29 cellular contexts compared by ENCODE assay signal in the genomic region with DNA sequence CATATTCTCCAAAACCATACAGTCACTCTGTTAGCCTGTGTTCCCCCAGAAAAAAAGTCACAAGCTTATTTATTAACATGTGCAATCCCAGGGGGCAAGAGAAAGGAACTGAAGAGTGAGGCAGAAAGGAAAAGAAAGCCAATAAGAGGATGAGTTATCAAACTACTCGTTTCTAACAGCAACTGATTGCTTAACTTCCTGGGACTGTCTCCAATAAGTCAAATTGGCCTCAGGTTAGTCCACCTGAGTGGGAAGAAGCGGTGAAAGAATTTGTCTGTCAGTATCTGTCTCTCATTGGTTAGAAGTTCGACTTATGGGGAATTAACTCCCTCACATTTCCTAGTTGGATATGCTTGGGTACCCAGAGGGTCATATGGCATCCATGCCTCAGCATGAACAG. TPM values are rescaled to one million over a fixed set of nuclear protein-coding genes. Genes with fewer than 3 reads are reported as not detected.
"Had no signal": no experiment of that assay in that cellular context is flagged by ENCODE, and none has a peak within 500 bp of the region (broad histone marks: within the 10 kb centered on the region; RNA-seq: fewer than 3 reads in every experiment).

No MANE protein-coding gene starts in this region.

- DNase-seq: heart right ventricle; islet precursor cell; left ventricle myocardium superior; lower lobe of right lung; mesendoderm; mucosa of descending colon; naive thymus-derived CD4-positive, alpha-beta T cell; ovary; retina; right cardiac atrium; sigmoid colon; small intestine; spleen; stimulated activated CD4-positive, alpha-beta T cell treated with anti-CD3 and anti-CD28 coated beads, Interleukin-4, amount 100 ng/mL, for 24 hours; stimulated activated naive CD4-positive, alpha-beta T cell; tibial artery; trophoblast cell; upper lobe of right lung had no signal

- ATAC-seq: heart right ventricle; left ventricle myocardium superior; lower lobe of right lung; mucosa of descending colon; naive thymus-derived CD4-positive, alpha-beta T cell; natural killer cell treated with Interleukin-12 subunit alpha and Interleukin-12 subunit beta and Interleukin-15 and Interleukin-18, amount 100 ng/mL, for 72 hours; right cardiac atrium; stimulated activated effector memory CD8-positive, alpha-beta T cell treated with anti-CD3 and anti-CD28 coated beads, Interleukin-12 subunit alpha, Interleukin-12 subunit beta, amount 100 ng/mL, for 72 hours; upper lobe of right lung had no signal

- H3K4me1 ChIP-seq: heart right ventricle, lower lobe of right lung, sigmoid colon, spleen, suprapubic skin, tibial artery, upper lobe of right lung had no signal

- H3K36me3 ChIP-seq: heart right ventricle, lower lobe of right lung, ovary, sigmoid colon, spleen, suprapubic skin, thoracic aorta, tibial artery, upper lobe of right lung had no signal

- H3K27ac ChIP-seq: heart right ventricle, hepatocyte, lower lobe of right lung, ovary, sigmoid colon, spleen, suprapubic skin, thoracic aorta, tibial artery, upper lobe of right lung had no signal

- H3K9me3 ChIP-seq: heart right ventricle, lower lobe of right lung, mucosa of descending colon, ovary, sigmoid colon, spleen, suprapubic skin, thoracic aorta, tibial artery, upper lobe of right lung had no signal

- H3K4me2 ChIP-seq: hepatocyte had no signal

- H3K4me3 ChIP-seq: heart right ventricle, hepatocyte, lower lobe of right lung, mucosa of descending colon, ovary, sigmoid colon, spleen, suprapubic skin, thoracic aorta, tibial artery, upper lobe of right lung had no signal

- H3K27me3 ChIP-seq: hepatocyte, ovary, sigmoid colon, spleen, suprapubic skin, tibial artery, upper lobe of right lung had no signal

RNA-seq across cellular contexts. Expression of a gene that starts 14.1 kb away (rescaled TPM):
- total RNA-seq: heart right ventricle; kidney epithelial cell; left ventricle myocardium superior; lower lobe of right lung; mesothelial cell of epicardium; mucosa of descending colon; myocyte; naive thymus-derived CD4-positive, alpha-beta T cell; natural killer cell treated with Interleukin-12 subunit alpha and Interleukin-12 subunit beta and Interleukin-15 and Interleukin-18, amount 100 ng/mL, for 72 hours; omental fat pad; progenitor cell of endocrine pancreas; right cardiac atrium; sigmoid colon; spleen; subcutaneous adipose tissue; upper lobe of right lung had no signal
